In genomic region chr11:122706261-122706660, GRCh38 we compare ENCODE assay signal across 1 cellular context.
TF ChIP-seq lines count a peak whose summit lies in the region.

No MANE protein-coding gene starts in this region.

TF ChIP-seq in HepG2, 621 proteins besides CTCF, POLR2A, EP300 and RAD21 (continued from another document):
- no peak for TF ChIP-seq LRRFIP1 (CRISPR knock-in tag; conservative IDR thresholded peaks at IDR 0.05)
- TF ChIP-seq KMT2A (CRISPR knock-in tag; IDR thresholded peaks at IDR 0.05), result no peak
- TF ChIP-seq HNF4G (IDR thresholded peaks at IDR 0.05; ENCODE audit: borderline replicate concordance, low read depth, low read length), result peak; percentile 37
- no peak for TF ChIP-seq HNF4G (CRISPR knock-in tag; IDR thresholded peaks at IDR 0.05; ENCODE audit: borderline replicate concordance, low read depth)
- no peak for TF ChIP-seq FOXP1 (IDR thresholded peaks at IDR 0.05)
- peak; percentile 8; the same call in 1 of the 2 replicates for TF ChIP-seq FOXP1 (CRISPR knock-in tag; IDR thresholded peaks at IDR 0.05)
- TF ChIP-seq NCOR1 (IDR thresholded peaks at IDR 0.05; ENCODE audit: borderline replicate concordance, low read length), result peak; percentile 44; the same call in 1 of the 2 replicates
- peak; percentile 74 for TF ChIP-seq CEBPB (IDR thresholded peaks at IDR 0.05; ENCODE audit: borderline replicate concordance, low read depth, low read length)
- no peak for TF ChIP-seq ZNF780A (CRISPR knock-in tag; IDR thresholded peaks at IDR 0.05)
- TF ChIP-seq PHF21A (CRISPR knock-in tag; IDR thresholded peaks at IDR 0.05), result peak; percentile 40; the same call in 1 of the 2 replicates
- TF ChIP-seq IRX3 (CRISPR knock-in tag; IDR thresholded peaks at IDR 0.05; ENCODE audit: borderline replicate concordance, low read depth), result no peak
- TF ChIP-seq TEAD3 (CRISPR knock-in tag; optimal IDR thresholded peaks at IDR 0.05; ENCODE audit: borderline replicate concordance), result peak; percentile 57
- no peak for TF ChIP-seq PREB (CRISPR knock-in tag; IDR thresholded peaks at IDR 0.05)
- peak; percentile 43; the same call in 1 of the 2 replicates for TF ChIP-seq FOXA1 (IDR thresholded peaks at IDR 0.05)
- peak; percentile 46 for TF ChIP-seq FOXA1 (CRISPR knock-in tag; IDR thresholded peaks at IDR 0.05)
- no peak for TF ChIP-seq PLRG1 (conservative IDR thresholded peaks at IDR 0.05)
- no peak for TF ChIP-seq BHLHE40 (IDR thresholded peaks at IDR 0.05; ENCODE audit: low read length)
- TF ChIP-seq CENPX (CRISPR knock-in tag; IDR thresholded peaks at IDR 0.05), result no peak
- peak; percentile 46; the same call in 1 of the 2 replicates for TF ChIP-seq ZNF644 (CRISPR knock-in tag; IDR thresholded peaks at IDR 0.05; ENCODE audit: low read depth)
- no peak for TF ChIP-seq MIER2 (CRISPR knock-in tag; IDR thresholded peaks at IDR 0.05)
- TF ChIP-seq ZNF10 (CRISPR knock-in tag; IDR thresholded peaks at IDR 0.05; ENCODE audit: borderline replicate concordance, low read depth), result no peak
- TF ChIP-seq RFX1 (IDR thresholded peaks at IDR 0.05), result peak; percentile 74
- 0 out of 2 replicates have a peak, but pooled peaks have one; percentile 3 for TF ChIP-seq KDM6A (CRISPR knock-in tag; IDR thresholded peaks at IDR 0.05; ENCODE audit: low read depth)
- no peak for TF ChIP-seq ZEB1 (IDR thresholded peaks at IDR 0.05; ENCODE audit: insufficient replicate concordance, low read depth)
- peak; percentile 38; the same call in 1 of the 2 replicates for TF ChIP-seq TFAP4 (IDR thresholded peaks at IDR 0.05; ENCODE audit: borderline replicate concordance, low read depth)
- peak; percentile 4; the same call in 1 of the 2 replicates for TF ChIP-seq CEBPG (CRISPR knock-in tag; IDR thresholded peaks at IDR 0.05)
- TF ChIP-seq FOXA3 (CRISPR knock-in tag; IDR thresholded peaks at IDR 0.05), result peak; percentile 22; the same call in 1 of the 2 replicates
- peak; percentile 36 for TF ChIP-seq HNF4A (CRISPR knock-in tag; IDR thresholded peaks at IDR 0.05)
- TF ChIP-seq PHF8 (CRISPR knock-in tag; IDR thresholded peaks at IDR 0.05), result no peak
- TF ChIP-seq HNRNPL (IDR thresholded peaks at IDR 0.05; ENCODE audit: low read depth, low read length), result no peak
- TF ChIP-seq PAXIP1 (CRISPR knock-in tag; conservative IDR thresholded peaks at IDR 0.05), result peak; percentile 44; the same call in 1 of the 2 replicates
- TF ChIP-seq ZNF264 (CRISPR knock-in tag; IDR thresholded peaks at IDR 0.05), result no peak
- no peak for TF ChIP-seq ZNF329 (CRISPR knock-in tag; IDR thresholded peaks at IDR 0.05; ENCODE audit: low read depth)
- no peak for TF ChIP-seq SYNCRIP (IDR thresholded peaks at IDR 0.05; ENCODE audit: insufficient read depth, low read depth, low read length)
- TF ChIP-seq GATA4 (IDR thresholded peaks at IDR 0.05; ENCODE audit: borderline replicate concordance, low read depth), result no peak
- TF ChIP-seq TBP (CRISPR knock-in tag; IDR thresholded peaks at IDR 0.05), result no peak
- no peak for TF ChIP-seq ETV6 (CRISPR knock-in tag; conservative IDR thresholded peaks at IDR 0.05)
